1 cellular context compared by ENCODE assay signal in the genomic region with DNA sequence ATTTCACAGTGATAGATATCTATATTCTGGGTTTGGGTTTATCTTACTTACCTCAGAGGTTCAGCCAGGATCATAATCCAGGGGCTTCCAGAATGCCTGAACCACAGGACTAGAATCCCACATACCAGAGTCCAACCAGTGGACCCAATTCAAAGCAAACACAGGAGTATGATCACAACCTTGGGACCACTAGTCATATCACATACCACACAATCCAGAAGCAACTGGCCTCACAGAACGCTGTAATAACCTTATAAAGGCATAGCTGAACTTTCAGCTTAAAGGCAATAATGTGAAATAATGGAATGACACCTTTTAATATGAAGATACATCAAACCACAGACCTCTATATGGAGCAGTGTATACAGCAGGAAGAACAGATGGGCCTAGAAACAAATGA.
TF ChIP-seq lines count a peak whose summit lies in the region.

No MANE protein-coding gene starts in this region.

TF ChIP-seq in HepG2, 621 proteins besides CTCF, POLR2A, EP300 and RAD21 (continued from another document):
- TF ChIP-seq, protein P1, sequence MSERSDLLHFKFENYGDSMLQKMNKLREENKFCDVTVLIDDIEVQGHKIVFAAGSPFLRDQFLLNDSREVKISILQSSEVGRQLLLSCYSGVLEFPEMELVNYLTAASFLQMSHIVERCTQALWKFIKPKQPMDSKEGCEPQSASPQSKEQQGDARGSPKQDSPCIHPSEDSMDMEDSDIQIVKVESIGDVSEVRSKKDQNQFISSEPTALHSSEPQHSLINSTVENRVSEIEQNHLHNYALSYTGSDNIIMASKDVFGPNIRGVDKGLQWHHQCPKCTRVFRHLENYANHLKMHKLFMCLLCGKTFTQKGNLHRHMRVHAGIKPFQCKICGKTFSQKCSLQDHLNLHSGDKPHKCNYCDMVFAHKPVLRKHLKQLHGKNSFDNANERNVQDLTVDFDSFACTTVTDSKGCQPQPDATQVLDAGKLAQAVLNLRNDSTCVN (CRISPR knock-in tag; IDR thresholded peaks at IDR 0.05; ENCODE audit: borderline replicate concordance) = peak; percentile 97
- TF ChIP-seq ZNF674 (CRISPR knock-in tag; IDR thresholded peaks at IDR 0.05; ENCODE audit: low read depth) (no peak), ZNF766 (CRISPR knock-in tag; IDR thresholded peaks at IDR 0.05; ENCODE audit: borderline replicate concordance) (no peak), PITX1 (CRISPR knock-in tag; IDR thresholded peaks at IDR 0.05) (peak; percentile 26; the same call in 1 of the 2 replicates), ZNF576 (CRISPR knock-in tag; IDR thresholded peaks at IDR 0.05) (no peak), HOXA3 (CRISPR knock-in tag; IDR thresholded peaks at IDR 0.05) (no peak), U2AF2 (IDR thresholded peaks at IDR 0.05; ENCODE audit: low read depth, low read length) (no peak), ESRRA (CRISPR knock-in tag; IDR thresholded peaks at IDR 0.05; ENCODE audit: low read depth) (no peak), ZSCAN20 (CRISPR knock-in tag; IDR thresholded peaks at IDR 0.05; ENCODE audit: borderline replicate concordance) (no peak), ZNF556 (CRISPR knock-in tag; IDR thresholded peaks at IDR 0.05; ENCODE audit: borderline replicate concordance) (0 out of 2 replicates have a peak, but pooled peaks have one; percentile 3), PHF5A (CRISPR knock-in tag; IDR thresholded peaks at IDR 0.05; ENCODE audit: low read depth, unreplicated experiment) (no peak), SNAI1 (CRISPR knock-in tag; IDR thresholded peaks at IDR 0.05; ENCODE audit: borderline replicate concordance) (no peak), YEATS4 (CRISPR knock-in tag; IDR thresholded peaks at IDR 0.05; ENCODE audit: borderline replicate concordance) (0 out of 2 replicates have a peak, but pooled peaks have one; percentile 14), ZNF343 (CRISPR knock-in tag; IDR thresholded peaks at IDR 0.05) (no peak), SRF (IDR thresholded peaks at IDR 0.05; ENCODE audit: low read depth, low read length) (peak; percentile 84), ZNF256 (CRISPR knock-in tag; conservative IDR thresholded peaks at IDR 0.05) (no peak), ZFP1 (CRISPR knock-in tag; IDR thresholded peaks at IDR 0.05) (no peak), IKZF1 (IDR thresholded peaks at IDR 0.05) (no peak), HNF4A (CRISPR knock-in tag; IDR thresholded peaks at IDR 0.05) (peak; percentile 78), ARHGAP35 (CRISPR knock-in tag; IDR thresholded peaks at IDR 0.05; ENCODE audit: borderline replicate concordance) (no peak), FIP1L1 (IDR thresholded peaks at IDR 0.05; ENCODE audit: borderline replicate concordance, insufficient read depth, low read depth, low read length) (no peak)
- TF ChIP-seq, protein P2, sequence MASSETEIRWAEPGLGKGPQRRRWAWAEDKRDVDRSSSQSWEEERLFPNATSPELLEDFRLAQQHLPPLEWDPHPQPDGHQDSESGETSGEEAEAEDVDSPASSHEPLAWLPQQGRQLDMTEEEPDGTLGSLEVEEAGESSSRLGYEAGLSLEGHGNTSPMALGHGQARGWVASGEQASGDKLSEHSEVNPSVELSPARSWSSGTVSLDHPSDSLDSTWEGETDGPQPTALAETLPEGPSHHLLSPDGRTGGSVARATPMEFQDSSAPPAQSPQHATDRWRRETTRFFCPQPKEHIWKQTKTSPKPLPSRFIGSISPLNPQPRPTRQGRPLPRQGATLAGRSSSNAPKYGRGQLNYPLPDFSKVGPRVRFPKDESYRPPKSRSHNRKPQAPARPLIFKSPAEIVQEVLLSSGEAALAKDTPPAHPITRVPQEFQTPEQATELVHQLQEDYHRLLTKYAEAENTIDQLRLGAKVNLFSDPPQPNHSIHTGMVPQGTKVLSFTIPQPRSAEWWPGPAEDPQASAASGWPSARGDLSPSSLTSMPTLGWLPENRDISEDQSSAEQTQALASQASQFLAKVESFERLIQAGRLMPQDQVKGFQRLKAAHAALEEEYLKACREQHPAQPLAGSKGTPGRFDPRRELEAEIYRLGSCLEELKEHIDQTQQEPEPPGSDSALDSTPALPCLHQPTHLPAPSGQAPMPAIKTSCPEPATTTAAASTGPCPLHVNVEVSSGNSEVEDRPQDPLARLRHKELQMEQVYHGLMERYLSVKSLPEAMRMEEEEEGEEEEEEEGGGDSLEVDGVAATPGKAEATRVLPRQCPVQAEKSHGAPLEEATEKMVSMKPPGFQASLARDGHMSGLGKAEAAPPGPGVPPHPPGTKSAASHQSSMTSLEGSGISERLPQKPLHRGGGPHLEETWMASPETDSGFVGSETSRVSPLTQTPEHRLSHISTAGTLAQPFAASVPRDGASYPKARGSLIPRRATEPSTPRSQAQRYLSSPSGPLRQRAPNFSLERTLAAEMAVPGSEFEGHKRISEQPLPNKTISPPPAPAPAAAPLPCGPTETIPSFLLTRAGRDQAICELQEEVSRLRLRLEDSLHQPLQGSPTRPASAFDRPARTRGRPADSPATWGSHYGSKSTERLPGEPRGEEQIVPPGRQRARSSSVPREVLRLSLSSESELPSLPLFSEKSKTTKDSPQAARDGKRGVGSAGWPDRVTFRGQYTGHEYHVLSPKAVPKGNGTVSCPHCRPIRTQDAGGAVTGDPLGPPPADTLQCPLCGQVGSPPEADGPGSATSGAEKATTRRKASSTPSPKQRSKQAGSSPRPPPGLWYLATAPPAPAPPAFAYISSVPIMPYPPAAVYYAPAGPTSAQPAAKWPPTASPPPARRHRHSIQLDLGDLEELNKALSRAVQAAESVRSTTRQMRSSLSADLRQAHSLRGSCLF (CRISPR knock-in tag; IDR thresholded peaks at IDR 0.05; ENCODE audit: borderline replicate concordance) = no peak
- TF ChIP-seq, protein P3, sequence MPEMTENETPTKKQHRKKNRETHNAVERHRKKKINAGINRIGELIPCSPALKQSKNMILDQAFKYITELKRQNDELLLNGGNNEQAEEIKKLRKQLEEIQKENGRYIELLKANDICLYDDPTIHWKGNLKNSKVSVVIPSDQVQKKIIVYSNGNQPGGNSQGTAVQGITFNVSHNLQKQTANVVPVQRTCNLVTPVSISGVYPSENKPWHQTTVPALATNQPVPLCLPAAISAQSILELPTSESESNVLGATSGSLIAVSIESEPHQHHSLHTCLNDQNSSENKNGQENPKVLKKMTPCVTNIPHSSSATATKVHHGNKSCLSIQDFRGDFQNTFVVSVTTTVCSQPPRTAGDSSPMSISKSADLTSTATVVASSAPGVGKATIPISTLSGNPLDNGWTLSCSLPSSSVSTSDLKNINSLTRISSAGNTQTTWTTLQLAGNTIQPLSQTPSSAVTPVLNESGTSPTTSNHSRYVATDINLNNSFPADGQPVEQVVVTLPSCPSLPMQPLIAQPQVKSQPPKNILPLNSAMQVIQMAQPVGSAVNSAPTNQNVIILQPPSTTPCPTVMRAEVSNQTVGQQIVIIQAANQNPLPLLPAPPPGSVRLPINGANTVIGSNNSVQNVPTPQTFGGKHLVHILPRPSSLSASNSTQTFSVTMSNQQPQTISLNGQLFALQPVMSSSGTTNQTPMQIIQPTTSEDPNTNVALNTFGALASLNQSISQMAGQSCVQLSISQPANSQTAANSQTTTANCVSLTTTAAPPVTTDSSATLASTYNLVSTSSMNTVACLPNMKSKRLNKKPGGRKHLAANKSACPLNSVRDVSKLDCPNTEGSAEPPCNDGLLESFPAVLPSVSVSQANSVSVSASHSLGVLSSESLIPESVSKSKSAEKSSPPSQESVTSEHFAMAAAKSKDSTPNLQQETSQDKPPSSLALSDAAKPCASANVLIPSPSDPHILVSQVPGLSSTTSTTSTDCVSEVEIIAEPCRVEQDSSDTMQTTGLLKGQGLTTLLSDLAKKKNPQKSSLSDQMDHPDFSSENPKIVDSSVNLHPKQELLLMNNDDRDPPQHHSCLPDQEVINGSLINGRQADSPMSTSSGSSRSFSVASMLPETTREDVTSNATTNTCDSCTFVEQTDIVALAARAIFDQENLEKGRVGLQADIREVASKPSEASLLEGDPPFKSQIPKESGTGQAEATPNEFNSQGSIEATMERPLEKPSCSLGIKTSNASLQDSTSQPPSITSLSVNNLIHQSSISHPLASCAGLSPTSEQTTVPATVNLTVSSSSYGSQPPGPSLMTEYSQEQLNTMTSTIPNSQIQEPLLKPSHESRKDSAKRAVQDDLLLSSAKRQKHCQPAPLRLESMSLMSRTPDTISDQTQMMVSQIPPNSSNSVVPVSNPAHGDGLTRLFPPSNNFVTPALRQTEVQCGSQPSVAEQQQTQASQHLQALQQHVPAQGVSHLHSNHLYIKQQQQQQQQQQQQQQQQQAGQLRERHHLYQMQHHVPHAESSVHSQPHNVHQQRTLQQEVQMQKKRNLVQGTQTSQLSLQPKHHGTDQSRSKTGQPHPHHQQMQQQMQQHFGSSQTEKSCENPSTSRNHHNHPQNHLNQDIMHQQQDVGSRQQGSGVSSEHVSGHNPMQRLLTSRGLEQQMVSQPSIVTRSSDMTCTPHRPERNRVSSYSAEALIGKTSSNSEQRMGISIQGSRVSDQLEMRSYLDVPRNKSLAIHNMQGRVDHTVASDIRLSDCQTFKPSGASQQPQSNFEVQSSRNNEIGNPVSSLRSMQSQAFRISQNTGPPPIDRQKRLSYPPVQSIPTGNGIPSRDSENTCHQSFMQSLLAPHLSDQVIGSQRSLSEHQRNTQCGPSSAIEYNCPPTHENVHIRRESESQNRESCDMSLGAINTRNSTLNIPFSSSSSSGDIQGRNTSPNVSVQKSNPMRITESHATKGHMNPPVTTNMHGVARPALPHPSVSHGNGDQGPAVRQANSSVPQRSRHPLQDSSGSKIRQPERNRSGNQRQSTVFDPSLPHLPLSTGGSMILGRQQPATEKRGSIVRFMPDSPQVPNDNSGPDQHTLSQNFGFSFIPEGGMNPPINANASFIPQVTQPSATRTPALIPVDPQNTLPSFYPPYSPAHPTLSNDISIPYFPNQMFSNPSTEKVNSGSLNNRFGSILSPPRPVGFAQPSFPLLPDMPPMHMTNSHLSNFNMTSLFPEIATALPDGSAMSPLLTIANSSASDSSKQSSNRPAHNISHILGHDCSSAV (CRISPR knock-in tag; IDR thresholded peaks at IDR 0.05; ENCODE audit: borderline replicate concordance) = no peak
TF ChIP-seq in HepG2: peak in this region for 26.
